1 cellular context compared by ENCODE assay signal in genomic region chr2:222844323-222844722, GRCh38.
A peak's percentile ranks its signal among the peaks of the same experiment; 100 is the strongest.
TF ChIP-seq lines count a peak whose summit lies in the region.

No MANE protein-coding gene starts in this region.

TF ChIP-seq in HepG2, 621 proteins besides CTCF, POLR2A, EP300 and RAD21:
- TF ChIP-seq MAFK (conservative IDR thresholded peaks at IDR 0.05 in 1 of 2, IDR thresholded peaks at IDR 0.05 in 1 of 2; ENCODE audit: low read length in 2 of 2) (peak; percentile 15 to 38; a peak in 2 of 4 replicates), ZBTB38 (CRISPR knock-in tag; IDR thresholded peaks at IDR 0.05) (0 out of 2 replicates have a peak, but pooled peaks have one; percentile 29), MAFF (IDR thresholded peaks at IDR 0.05; ENCODE audit: low read depth, low read length) (0 out of 2 replicates have a peak, but pooled peaks have one; percentile 25), USF2 (IDR thresholded peaks at IDR 0.05; ENCODE audit: low read depth, low read length) (no peak), USF2 (CRISPR knock-in tag; IDR thresholded peaks at IDR 0.05; ENCODE audit: borderline replicate concordance) (no peak), FOSL2 (CRISPR knock-in tag; IDR thresholded peaks at IDR 0.05) (peak; percentile 59), ELK4 (CRISPR knock-in tag; IDR thresholded peaks at IDR 0.05; ENCODE audit: borderline replicate concordance) (no peak), ZBTB43 (CRISPR knock-in tag; conservative IDR thresholded peaks at IDR 0.05) (no peak), HNF4A (CRISPR knock-in tag; IDR thresholded peaks at IDR 0.05) (no peak)
